In genomic region chr9:124342946-124343485, GRCh38 we compare ENCODE assay signal across 8 cellular contexts.
DNase-seq lines count a peak whose midpoint lies in the region; ATAC-seq and TF ChIP-seq lines count a peak whose summit lies in the region.

No MANE protein-coding gene starts in this region.

- peaks cover 33% of the 10 kb centered on the region for H3K4me1 Mint-ChIP-seq in neural progenitor cell
- H3K4me1 Mint-ChIP-seq in activated T-helper 2 cell treated with anti-CD3 and anti-CD28 coated beads, Interferon-gamma antibody, Interleukin-2, Interleukin-4, amounts not matched to agents 10 μg/mL and 5 μg/mL and 100 μg/mL, durations not matched to agents 14 hours and 24 hours and 36 hours (ENCODE audit: low read depth) = no peaks in the 10 kb centered on the region
- H3K4me1 Mint-ChIP-seq in activated T-cell treated with anti-CD3 and anti-CD28 coated beads, Interleukin-2, amount 50 U/mL, for 4 hours (ENCODE audit: low read depth) = no peaks in the 10 kb centered on the region

- peaks cover 5% of the 10 kb centered on the region for H3K27me3 Mint-ChIP-seq in neural progenitor cell (ENCODE audit: insufficient read depth, low read depth)
- no peaks in the 10 kb centered on the region for H3K27me3 Mint-ChIP-seq in activated T-helper 2 cell treated with anti-CD3 and anti-CD28 coated beads, Interferon-gamma antibody, Interleukin-2, Interleukin-4, amounts not matched to agents 10 μg/mL and 5 μg/mL and 100 μg/mL, durations not matched to agents 14 hours and 24 hours and 36 hours (ENCODE audit: low read depth)
- H3K27me3 Mint-ChIP-seq in activated T-cell treated with anti-CD3 and anti-CD28 coated beads, Interleukin-2, amount 50 U/mL, for 4 hours (ENCODE audit: low read depth) = no peaks in the 10 kb centered on the region

- peak overlapping the region in 2 of 4 donors; percentile 22 to 44 for H3K4me3 ChIP-seq in esophagus squamous epithelium
- H3K4me3 ChIP-seq in neural progenitor cell = no peak overlapping the region

- TF ChIP-seq CTCF in esophagus squamous epithelium (IDR thresholded peaks at IDR 0.05) (no peak), neural progenitor cell (IDR thresholded peaks at IDR 0.05) (no peak)

- H3K36me3 Mint-ChIP-seq in neural progenitor cell = peaks cover 6% of the 10 kb centered on the region
- H3K36me3 Mint-ChIP-seq in activated T-helper 2 cell treated with anti-CD3 and anti-CD28 coated beads, Interferon-gamma antibody, Interleukin-2, Interleukin-4, amounts not matched to agents 10 μg/mL and 5 μg/mL and 100 μg/mL, durations not matched to agents 14 hours and 24 hours and 36 hours (ENCODE audit: low read depth) = peaks cover 18% of the 10 kb centered on the region
- H3K36me3 Mint-ChIP-seq in activated T-cell treated with anti-CD3 and anti-CD28 coated beads, Interleukin-2, amount 50 U/mL, for 4 hours (ENCODE audit: insufficient read depth) = peaks cover 3% of the 10 kb centered on the region

- 11 to 30% methylated on average over 3 to 6 of the region's 25 CpGs for WGBS in esophagus squamous epithelium, 2 donors

- H3K27me3 ChIP-seq in esophagus squamous epithelium (no peaks in the 10 kb centered on the region), neural progenitor cell (no peaks in the 10 kb centered on the region)

- H2AFZ ChIP-seq in neural progenitor cell (replicated peaks) = no peak overlapping the region

- H4K20me1 ChIP-seq in neural progenitor cell (ENCODE audit: low read depth) = peaks cover 42% of the 10 kb centered on the region

- H3K27ac Mint-ChIP-seq in neural progenitor cell = no peak overlapping the region
- no peak overlapping the region for H3K27ac Mint-ChIP-seq in activated T-helper 2 cell treated with anti-CD3 and anti-CD28 coated beads, Interferon-gamma antibody, Interleukin-2, Interleukin-4, amounts not matched to agents 10 μg/mL and 5 μg/mL and 100 μg/mL, durations not matched to agents 14 hours and 24 hours and 36 hours

- peaks cover 15% of the 10 kb centered on the region for H3F3A ChIP-seq in neural progenitor cell (ENCODE audit: low read depth)

- peak overlapping the region; percentile 51 for H3K4me2 ChIP-seq in neural progenitor cell

- DNase-seq in ELF-1 (ENCODE audit: low read depth, low spot score) = peak; percentile 60
- peak; percentile 42 for DNase-seq in NCI-H460 (ENCODE audit: extremely low read depth, low read depth)
- no peak for DNase-seq in esophagus squamous epithelium (lab: John Stamatoyannopoulos, UW)
- peak; percentile 75 for DNase-seq in neural progenitor cell (ENCODE audit: low spot score)
- no peak for DNase-seq in activated T-cell treated with anti-CD3 and anti-CD28 coated beads, Interleukin-2, amount 50 U/mL, for 48 hours
- DNase-seq in activated T-helper 2 cell treated with anti-CD3 and anti-CD28 coated beads, Interferon-gamma antibody, Interleukin-2, Interleukin-4, amounts not matched to agents 10 μg/mL and 5 μg/mL and 100 μg/mL, durations not matched to agents 14 hours and 24 hours and 36 hours (ENCODE audit: low spot score) = no peak
- DNase-seq in activated T-cell treated with anti-CD3 and anti-CD28 coated beads, Interleukin-2, amount 50 U/mL, for 4 hours = no peak

- no peak for TF ChIP-seq POLR2A in esophagus squamous epithelium (IDR thresholded peaks at IDR 0.05)

- no peaks in the 10 kb centered on the region for H3K79me2 ChIP-seq in neural progenitor cell (ENCODE audit: low read depth)

- H3K9me3 ChIP-seq in esophagus squamous epithelium (no peaks in the 10 kb centered on the region), neural progenitor cell (ENCODE audit: low read depth) (no peaks in the 10 kb centered on the region)

- ATAC-seq in activated T-cell treated with anti-CD3 and anti-CD28 coated beads, Interleukin-2, amount 50 U/mL, for 4 hours = no peak
- no peak for ATAC-seq in GM18517 (IDR thresholded peaks at IDR 0.05; ENCODE audit: unreplicated experiment)

- H3K9me3 Mint-ChIP-seq in neural progenitor cell = peaks cover 5% of the 10 kb centered on the region
- no peaks in the 10 kb centered on the region for H3K9me3 Mint-ChIP-seq in activated T-helper 2 cell treated with anti-CD3 and anti-CD28 coated beads, Interferon-gamma antibody, Interleukin-2, Interleukin-4, amounts not matched to agents 10 μg/mL and 5 μg/mL and 100 μg/mL, durations not matched to agents 14 hours and 24 hours and 36 hours
- H3K9me3 Mint-ChIP-seq in activated T-cell treated with anti-CD3 and anti-CD28 coated beads, Interleukin-2, amount 50 U/mL, for 4 hours = no peaks in the 10 kb centered on the region

- intact Hi-C loops in esophagus squamous epithelium (cut with DNase I) = no loop called here
- intact Hi-C loops in activated T-helper 2 cell treated with anti-CD3 and anti-CD28 coated beads, Interferon-gamma antibody, Interleukin-2, Interleukin-4, amounts not matched to agents 10 μg/mL and 5 μg/mL and 100 μg/mL, durations not matched to agents 14 hours and 24 hours and 36 hours (cut with micrococcal nuclease) = no loop called here

- peaks cover 11 to 76% (median 12%) of the 10 kb centered on the region in 3 donors for H3K36me3 ChIP-seq in esophagus squamous epithelium
- no peaks in the 10 kb centered on the region for H3K36me3 ChIP-seq in neural progenitor cell

- H3K4me3 Mint-ChIP-seq in neural progenitor cell = no peak overlapping the region
- no peak overlapping the region for H3K4me3 Mint-ChIP-seq in activated T-helper 2 cell treated with anti-CD3 and anti-CD28 coated beads, Interferon-gamma antibody, Interleukin-2, Interleukin-4, amounts not matched to agents 10 μg/mL and 5 μg/mL and 100 μg/mL, durations not matched to agents 14 hours and 24 hours and 36 hours (ENCODE audit: low read depth)
- H3K4me3 Mint-ChIP-seq in activated T-cell treated with anti-CD3 and anti-CD28 coated beads, Interleukin-2, amount 50 U/mL, for 4 hours = no peak overlapping the region

- H3K4me1 ChIP-seq in esophagus squamous epithelium (peaks cover 5 to 22% (median 13%) of the 10 kb centered on the region in 3 donors), neural progenitor cell (peaks cover 21% of the 10 kb centered on the region)

- H3K27ac ChIP-seq in esophagus squamous epithelium (peak overlapping the region; percentile 47 to 73 (median 61)), neural progenitor cell (peak overlapping the region; percentile 68)

- H3K9ac ChIP-seq in neural progenitor cell = no peak overlapping the region

Comparison
In these comparisons a context has a peak if more than half of its experiments do, and no peak if none do; other contexts are left out.
1. DNase-seq: peak in ELF-1 (single experiment), NCI-H460 (single experiment) and neural progenitor cell (single experiment); none in esophagus squamous epithelium (single experiment), activated T-cell treated with anti-CD3 and anti-CD28 coated beads, Interleukin-2, amount 50 U/mL, for 48 hours (0 of 2), activated T-helper 2 cell treated with anti-CD3 and anti-CD28 coated beads, Interferon-gamma antibody, Interleukin-2, Interleukin-4, amounts not matched to agents 10 μg/mL and 5 μg/mL and 100 μg/mL, durations not matched to agents 14 hours and 24 hours and 36 hours (single experiment) and activated T-cell treated with anti-CD3 and anti-CD28 coated beads, Interleukin-2, amount 50 U/mL, for 4 hours (single experiment).